8 cellular contexts compared by ENCODE assay signal in genomic region chr14:103391048-103391447, GRCh38. TPM values are rescaled to one million over a fixed set of nuclear protein-coding genes. Genes with fewer than 3 reads are reported as not detected.
A peak's percentile ranks its signal among the peaks of the same experiment; 100 is the strongest.
DNase-seq lines count a peak whose midpoint lies in the region; ATAC-seq and TF ChIP-seq lines count a peak whose summit lies in the region.

No MANE protein-coding gene starts in this region.

- ATAC-seq in sciatic nerve (peak; percentile 45), HG03196 (IDR thresholded peaks at IDR 0.05; ENCODE audit: unreplicated experiment) (no peak), HG02885 (IDR thresholded peaks at IDR 0.05; ENCODE audit: poor library complexity, unreplicated experiment) (no peak)

- peak; percentile 38 for TF ChIP-seq CTCF in GM10266 (IDR thresholded peaks at IDR 0.05; ENCODE audit: control insufficient read depth, insufficient read depth, low read depth, missing control alignments)

- intact Hi-C loops in sciatic nerve (cut with DNase I) = no loop called here

- DNase-seq in 8988T = peak; percentile 27
- DNase-seq in GM10266 (ENCODE audit: extremely low spot score) = no peak
- peak; percentile 55 for DNase-seq in NCI-H69 (lab: John Stamatoyannopoulos, UW)
- DNase-seq in activated effector memory CD4-positive, alpha-beta T cell treated with Interleukin-2 at 50 U/mL for 16 hours = peak; percentile 5
- DNase-seq in globus pallidus (ENCODE audit: low spot score) = peak; percentile 54
- DNase-seq in sciatic nerve (ENCODE audit: low spot score) = no peak

RNA-seq across cellular contexts. Expression of gene MARK3, which starts 5.8 kb away (rescaled TPM):
- total RNA-seq in sciatic nerve = 104 TPM

RNA-seq across cellular contexts. Expression of gene EIF5, which starts 57.0 kb away (rescaled TPM):
- 186 TPM for total RNA-seq in sciatic nerve

Comparison
In these comparisons a context has a peak if more than half of its experiments do, and no peak if none do; other contexts are left out.
1. DNase-seq: peak in 8988T (single experiment), NCI-H69 (single experiment), activated effector memory CD4-positive, alpha-beta T cell treated with Interleukin-2 at 50 U/mL for 16 hours (single experiment) and globus pallidus (single experiment); none in GM10266 (single experiment) and sciatic nerve (single experiment).